ENCODE assay signal across 27 cellular contexts in the genomic region with DNA sequence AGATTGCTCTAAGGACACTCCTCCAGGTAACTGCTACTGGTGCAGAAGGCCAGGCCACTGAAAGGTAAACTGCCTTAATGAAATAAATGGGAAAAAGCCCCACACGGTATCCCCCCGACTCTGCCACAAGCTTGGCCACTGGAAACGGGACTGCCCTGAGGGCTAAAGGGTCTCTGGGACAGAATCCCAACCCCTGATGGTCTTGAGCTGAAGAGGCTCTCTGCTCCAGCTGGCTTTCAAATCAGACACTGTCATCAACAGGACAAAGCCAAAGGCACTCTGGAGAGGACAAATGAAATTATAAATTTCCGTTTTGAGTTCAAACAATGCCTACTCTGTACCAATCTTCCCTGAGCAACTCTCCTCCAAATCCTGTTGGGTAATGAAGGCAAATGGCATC.
"Had no signal": no experiment of that assay in that cellular context is flagged by ENCODE, and none has a peak within 500 bp of the region (broad histone marks: within the 10 kb centered on the region; RNA-seq: fewer than 3 reads in every experiment).

No MANE protein-coding gene starts in this region.

- DNase-seq: natural killer cell; nephron progenitor cell; nucleus accumbens; pancreas; retina; right lobe of liver; sigmoid colon; small intestine; stimulated activated CD4-positive, alpha-beta T cell treated with anti-CD3 and anti-CD28 coated beads, Interleukin-15, amount 100 ng/mL, for 24 hours; stimulated activated CD4-positive, alpha-beta T cell treated with anti-CD3 and anti-CD28 coated beads, Interleukin-2, amount 100 ng/mL, for 24 hours; stimulated activated CD4-positive, alpha-beta T cell treated with anti-CD3 and anti-CD28 coated beads, Interleukin-2, amount 100 ng/mL, for 48 hours; stimulated activated CD4-positive, alpha-beta T cell treated with anti-CD3 and anti-CD28 coated beads, Interleukin-4, amount 100 ng/mL, for 24 hours; stimulated activated naive B cell treated with anti-CD40 and anti-IgM and Interleukin-4, amounts not matched to agents 10 μg/mL and 1 μg/mL and 100 μg/mL, for 72 hours; stimulated activated naive CD4-positive, alpha-beta T cell treated with Interleukin-2 at 50 U/mL for 16 hours; stomach; thyroid gland; trophoblast cell had no signal

- H3K36me3 ChIP-seq: neutrophil, pancreas, prostate gland, right atrium auricular region, right lobe of liver, sigmoid colon, stomach, thoracic aorta, thyroid gland, tibial nerve, upper lobe of left lung, vagina had no signal

- H3K4me3 ChIP-seq: pancreas, prostate gland, right atrium auricular region, right lobe of liver, sigmoid colon, stomach, thoracic aorta, thyroid gland, tibial nerve, upper lobe of left lung, vagina had no signal

- H3K27me3 Mint-ChIP-seq: stimulated activated naive CD8-positive, alpha-beta T cell treated with anti-CD3 and anti-CD28 coated beads, Interleukin-15, Interleukin-2, amounts not matched to agents 100 ng/mL and 50 ng/mL, for 24 hours had no signal

- H3K4me1 ChIP-seq: pancreas, prostate gland, right atrium auricular region, right lobe of liver, sigmoid colon, stomach, thyroid gland, tibial nerve, upper lobe of left lung, vagina had no signal

- H3K4me3 Mint-ChIP-seq: natural killer cell; nephron progenitor cell; neural crest cell; stimulated activated effector memory CD8-positive, alpha-beta T cell treated with anti-CD3 and anti-CD28 coated beads, Interleukin-12 subunit alpha, Interleukin-12 subunit beta, amount 100 ng/mL, for 72 hours; stimulated activated naive B cell treated with anti-CD40 and anti-IgM and Interleukin-4, amounts not matched to agents 10 μg/mL and 1 μg/mL and 100 μg/mL, for 72 hours; stimulated activated naive CD8-positive, alpha-beta T cell treated with anti-CD3 and anti-CD28 coated beads, Interleukin-15, Interleukin-2, amounts not matched to agents 100 ng/mL and 50 ng/mL, for 24 hours had no signal

- H3K27me3 ChIP-seq: neutrophil, pancreas, right atrium auricular region, right lobe of liver, sigmoid colon, stomach, thyroid gland, tibial nerve, upper lobe of left lung, vagina had no signal

- H3K27ac Mint-ChIP-seq: natural killer cell; nephron progenitor cell; stimulated activated effector memory CD8-positive, alpha-beta T cell treated with anti-CD3 and anti-CD28 coated beads, Interleukin-12 subunit alpha, Interleukin-12 subunit beta, amount 100 ng/mL, for 72 hours; stimulated activated naive B cell treated with anti-CD40 and anti-IgM and Interleukin-4, amounts not matched to agents 10 μg/mL and 1 μg/mL and 100 μg/mL, for 72 hours; stimulated activated naive CD8-positive, alpha-beta T cell treated with anti-CD3 and anti-CD28 coated beads, Interleukin-15, Interleukin-2, amounts not matched to agents 100 ng/mL and 50 ng/mL, for 24 hours had no signal

- ATAC-seq: natural killer cell; pancreas; right lobe of liver; stimulated activated effector memory CD8-positive, alpha-beta T cell treated with anti-CD3 and anti-CD28 coated beads, Interleukin-12 subunit alpha, Interleukin-12 subunit beta, amount 100 ng/mL, for 72 hours; stimulated activated naive B cell treated with anti-CD40 and anti-IgM and Interleukin-4, amounts not matched to agents 10 μg/mL and 1 μg/mL and 100 μg/mL, for 72 hours had no signal

- H3K9me3 ChIP-seq: neutrophil, pancreas, prostate gland, right atrium auricular region, right lobe of liver, sigmoid colon, stomach, thoracic aorta, thyroid gland, tibial nerve, upper lobe of left lung, vagina had no signal

- H3K9me3 Mint-ChIP-seq: natural killer cell; stimulated activated effector memory CD8-positive, alpha-beta T cell treated with anti-CD3 and anti-CD28 coated beads, Interleukin-12 subunit alpha, Interleukin-12 subunit beta, amount 100 ng/mL, for 72 hours; stimulated activated naive CD8-positive, alpha-beta T cell treated with anti-CD3 and anti-CD28 coated beads, Interleukin-15, Interleukin-2, amounts not matched to agents 100 ng/mL and 50 ng/mL, for 24 hours had no signal

- H3K27ac ChIP-seq: neutrophil, pancreas, prostate gland, right atrium auricular region, right lobe of liver, sigmoid colon, stomach, thoracic aorta, thyroid gland, tibial nerve, upper lobe of left lung, vagina had no signal

- H3K36me3 Mint-ChIP-seq: natural killer cell; stimulated activated effector memory CD8-positive, alpha-beta T cell treated with anti-CD3 and anti-CD28 coated beads, Interleukin-12 subunit alpha, Interleukin-12 subunit beta, amount 100 ng/mL, for 72 hours; stimulated activated naive B cell treated with anti-CD40 and anti-IgM and Interleukin-4, amounts not matched to agents 10 μg/mL and 1 μg/mL and 100 μg/mL, for 72 hours had no signal

- H3K4me1 Mint-ChIP-seq: natural killer cell; nephron progenitor cell; neural crest cell; stimulated activated effector memory CD8-positive, alpha-beta T cell treated with anti-CD3 and anti-CD28 coated beads, Interleukin-12 subunit alpha, Interleukin-12 subunit beta, amount 100 ng/mL, for 72 hours; stimulated activated naive B cell treated with anti-CD40 and anti-IgM and Interleukin-4, amounts not matched to agents 10 μg/mL and 1 μg/mL and 100 μg/mL, for 72 hours had no signal
